Comparison of ENCODE assay signal across 8 cellular contexts in the genomic region with DNA sequence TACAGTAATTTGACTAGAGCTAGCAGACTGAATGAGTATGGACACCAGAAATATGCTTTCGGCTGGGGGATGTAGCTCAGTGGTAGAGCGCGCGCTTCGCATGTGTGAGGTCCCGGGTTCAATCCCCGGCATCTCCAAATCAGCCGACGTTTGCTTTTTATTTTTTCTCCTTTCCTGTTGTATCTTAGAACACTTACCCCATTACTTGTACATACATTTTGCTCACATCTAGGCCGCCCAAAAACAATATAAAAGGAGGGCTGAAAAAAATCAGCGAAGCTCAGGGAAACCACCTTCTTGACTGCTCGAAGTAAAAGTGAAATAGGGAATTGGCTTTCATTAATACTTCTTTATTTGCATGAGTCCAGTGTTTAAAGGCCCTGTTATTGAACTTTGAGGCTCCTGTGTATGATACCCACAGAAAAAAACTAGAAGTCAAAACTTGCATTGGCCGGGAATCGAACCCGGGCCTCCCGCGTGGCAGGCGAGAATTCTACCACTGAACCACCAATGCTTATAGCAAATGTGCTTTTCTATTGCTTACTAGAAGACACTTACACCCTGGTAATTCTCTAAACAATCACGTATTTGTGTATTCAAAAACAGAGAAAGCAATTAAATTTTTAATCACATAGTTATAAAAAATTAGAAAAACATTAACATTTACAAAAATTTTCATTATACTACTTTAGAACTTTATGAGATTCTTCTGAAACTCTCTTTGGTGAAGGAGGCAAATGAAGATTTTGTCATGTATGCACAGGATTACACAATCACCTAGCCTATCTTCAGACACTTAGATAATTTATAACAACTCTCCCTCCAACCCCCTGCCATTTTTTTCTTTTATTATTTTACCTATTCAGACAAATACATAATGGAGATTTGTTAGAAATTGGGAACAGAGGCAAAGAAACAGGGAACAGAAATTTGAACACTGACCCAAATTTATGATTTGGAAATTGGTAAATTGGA. TPM values are rescaled to one million over a fixed set of nuclear protein-coding genes. Genes with fewer than 3 reads are reported as not detected.
DNase-seq lines count a peak whose midpoint lies in the region; ATAC-seq and TF ChIP-seq lines count a peak whose summit lies in the region.

No MANE protein-coding gene starts in this region.

- peaks cover 0 to 2% of the 10 kb centered on the region in 2 donors for H3K27me3 Mint-ChIP-seq in T-cell

- peaks cover 24 to 38% (median 28%) of the 10 kb centered on the region in 3 donors for H3K4me1 Mint-ChIP-seq in T-cell

- no peak for TF ChIP-seq POLR2A in tibial nerve (IDR thresholded peaks at IDR 0.05)

- H3K4me1 ChIP-seq in heart right ventricle (peaks cover 0 to 26% (median 7%) of the 10 kb centered on the region in 9 donors), tibial nerve (peaks cover 0 to 15% (median 4%) of the 10 kb centered on the region in 4 donors)

- TF ChIP-seq CTCF in GM12864 (IDR thresholded peaks at IDR 0.05; ENCODE audit: low read depth, low read length, missing control alignments), result no peak
- TF ChIP-seq CTCF in heart right ventricle (IDR thresholded peaks at IDR 0.05), result no peak
- TF ChIP-seq CTCF in tibial nerve (IDR thresholded peaks at IDR 0.05), result no peak

- intact Hi-C loops in heart right ventricle (cut with DNase I), result loop anchor here in 8 of 10 donors (1.0 to 10.0 kb wide), 13 partner anchors 36 to 194 kb away; a partner anchor contains a TSS

- ATAC-seq in HG02840 (IDR thresholded peaks at IDR 0.05; ENCODE audit: low FRiP score, unreplicated experiment), result peak; percentile 70
- ATAC-seq in T-cell (replicated peaks in 1 of 4), result peak; percentile 82 to 87 (median 84)
- peak; percentile 90 to 97 (median 92) for ATAC-seq in heart right ventricle

- CTCF ChIA-PET in T-cell (lab: Charles Lee), result interaction anchor here (0.8 to 2.4 kb wide), 7 partner anchors 28 to 932 kb away, joined by 3 to 44 read pairs (median 9); no protein-coding TSS in a partner anchor

- DNase-seq in GM12864 (ENCODE audit: low read depth), result peak; percentile 67
- DNase-seq in NCI-H1436 (lab: John Stamatoyannopoulos, UW), result peak; percentile 66
- peak; percentile 56 to 84 (median 74) for DNase-seq in T-cell
- peak; percentile 78 for DNase-seq in amniotic epithelial cell (ENCODE audit: low read depth)
- peak; percentile 59 to 79 for DNase-seq in heart right ventricle
- peak; percentile 94 for DNase-seq in pons (ENCODE audit: low spot score)
- peak; percentile 64 to 96 for DNase-seq in tibial nerve (ENCODE audit: low spot score in 2 of 2)

- POLR2A ChIA-PET in T-cell (lab: Charles Lee), result interaction anchor here (0.5 to 2.4 kb wide), 10 partner anchors 28 to 82 kb away, joined by 3 to 16 read pairs (median 8); a partner anchor contains a TSS

- H3K9me3 Mint-ChIP-seq in T-cell, result no peaks in the 10 kb centered on the region

- TF ChIP-seq EP300 in tibial nerve (IDR thresholded peaks at IDR 0.05), result peak; percentile 33 to 44

- peak overlapping the region; percentile 94 for H3K27ac Mint-ChIP-seq in T-cell

- H3K9me3 ChIP-seq in heart right ventricle (no peaks in the 10 kb centered on the region), tibial nerve (no peaks in the 10 kb centered on the region)

- peak overlapping the region; percentile 52 to 97 (median 89) for H3K27ac ChIP-seq in heart right ventricle
- peak overlapping the region; percentile 95 to 100 (median 98) for H3K27ac ChIP-seq in tibial nerve

- H3K27me3 ChIP-seq in heart right ventricle (peaks cover 0 to 3% (median 0%) of the 10 kb centered on the region in 7 donors), tibial nerve (no peaks in the 10 kb centered on the region)

- peak overlapping the region; percentile 88 to 92 (median 89) for H3K4me3 Mint-ChIP-seq in T-cell

- WGBS in heart right ventricle, 2 donors, result 0 to 1% methylated on average over 19 of the region's 19 CpGs
- WGBS in tibial nerve, 2 donors, result 0% methylated on average over 19 of the region's 19 CpGs

- H3K36me3 ChIP-seq in heart right ventricle (no peaks in the 10 kb centered on the region), tibial nerve (no peaks in the 10 kb centered on the region)

- no peaks in the 10 kb centered on the region for H3K36me3 Mint-ChIP-seq in T-cell

- H3K4me3 ChIP-seq in GM12864 (ENCODE audit: low read depth, low read length) (peak overlapping the region; percentile 88), heart right ventricle (peak overlapping the region; percentile 51 to 85 (median 75)), tibial nerve (peak overlapping the region; percentile 57 to 96 (median 66))

RNA-seq across cellular contexts. Expression of a gene that starts 35.2 kb away (rescaled TPM):
- total RNA-seq in T-cell (10 to 100 TPM in 3 of 5 donors, 1 to 10 TPM in 2; 9.2 to 12.8 (median 10.5) TPM), heart right ventricle (10 to 100 TPM; 10.7 to 20.9 (median 15.5) TPM), tibial nerve (10 to 100 TPM; 72.4 to 89.2 (median 79.6) TPM)
- polyA plus RNA-seq in heart right ventricle, result 1 to 10 TPM; 3.7 to 4.5 TPM

Comparison
In these comparisons a context has a peak if more than half of its experiments do, and no peak if none do; other contexts are left out.
1. Peak in every context shown above with its lines: DNase-seq, ATAC-seq, H3K4me3 ChIP-seq and H3K27ac ChIP-seq.